8 cellular contexts compared by ENCODE assay signal in genomic region chr1:86155061-86155806, GRCh38. TPM values are rescaled to one million over a fixed set of nuclear protein-coding genes. Genes with fewer than 3 reads are reported as not detected.
DNase-seq lines count a peak whose midpoint lies in the region; ATAC-seq and TF ChIP-seq lines count a peak whose summit lies in the region.

No MANE protein-coding gene starts in this region.

- no peaks in the 10 kb centered on the region for H4K20me1 ChIP-seq in PC-3 (ENCODE audit: low read length)

- H3F3A ChIP-seq in PC-3 (ENCODE audit: low read length, unreplicated experiment), result no peaks in the 10 kb centered on the region

- peak overlapping the region; percentile 54; the same call in 1 of the 2 replicates for H3K4me3 ChIP-seq in PC-3 (ENCODE audit: low read length)
- peak overlapping the region; percentile 53 for H3K4me3 ChIP-seq in neuron (ENCODE audit: low read length)

- DNase-seq in AML-193 (lab: John Stamatoyannopoulos, UW), result peak; percentile 10 to 22
- DNase-seq in PC-3, result no peak
- DNase-seq in germinal center (ENCODE audit: low spot score), result peak; percentile 1
- no peak for DNase-seq in effector CD4-positive, alpha-beta T cell
- DNase-seq in NCI-H748 (lab: John Stamatoyannopoulos, UW; ENCODE audit: unreplicated experiment), result no peak
- no peak for DNase-seq in middle frontal gyrus (ENCODE audit: extremely low spot score, low spot score)

- no peak overlapping the region for H3K27ac ChIP-seq in PC-3 (ENCODE audit: low read length)

- no peak overlapping the region for H3K9ac ChIP-seq in PC-3 (ENCODE audit: low read length)

- peaks cover 11% of the 10 kb centered on the region for H3K4me1 ChIP-seq in PC-3 (ENCODE audit: insufficient read depth, low read length)
- H3K4me1 ChIP-seq in neuron (ENCODE audit: insufficient read depth, low read length), result peaks cover 11% of the 10 kb centered on the region

- no peak for ATAC-seq in PC-3
- ATAC-seq in GM19324 (IDR thresholded peaks at IDR 0.05; ENCODE audit: low FRiP score, unreplicated experiment), result no peak

- H3K9me2 ChIP-seq in PC-3 (replicated peaks; ENCODE audit: low read length), result no peaks in the 10 kb centered on the region

- no peaks in the 10 kb centered on the region for H3K79me2 ChIP-seq in PC-3 (ENCODE audit: low read length)

- H3K4me2 ChIP-seq in PC-3 (ENCODE audit: low read length), result peak overlapping the region; percentile 87

- H3K9me3 ChIP-seq in PC-3 (ENCODE audit: low read length), result no peaks in the 10 kb centered on the region
- no peaks in the 10 kb centered on the region for H3K9me3 ChIP-seq in neuron (ENCODE audit: low read length)

- H3K27me3 ChIP-seq in PC-3 (ENCODE audit: low read length), result peaks cover 65% of the 10 kb centered on the region
- H3K27me3 ChIP-seq in neuron (ENCODE audit: insufficient read depth, low read length), result peaks cover 63% of the 10 kb centered on the region

- intact Hi-C loops in PC-3 (cut with micrococcal nuclease), result no loop called here

- H3K36me3 ChIP-seq in PC-3 (ENCODE audit: low read depth, low read length), result no peaks in the 10 kb centered on the region
- H3K36me3 ChIP-seq in neuron (ENCODE audit: insufficient read depth, low read length), result no peaks in the 10 kb centered on the region

- no TSS peak for BruUV-seq in PC-3 (replicated peaks; lab: Mats Ljungman, UMichigan)

- peak overlapping the region; percentile 58; the same call in 1 of the 2 replicates for H2AFZ ChIP-seq in PC-3 (ENCODE audit: low read length)
- H2AFZ ChIP-seq in neuron (ENCODE audit: low read depth, low read length), result peak overlapping the region; percentile 84

- no peak for TF ChIP-seq CTCF in PC-3 (conservative IDR thresholded peaks at IDR 0.05; ENCODE audit: low read depth, low read length)

- POLR2A ChIA-PET in PC-3 (lab: Charles Lee; ENCODE audit: unreplicated experiment), result no interaction called here

- CTCF ChIA-PET in PC-3 (lab: Charles Lee), result no interaction called here

RNA-seq across cellular contexts. Expression of gene COL24A1, which starts 1.3 kb away (rescaled TPM):
- total RNA-seq in PC-3 (2014; rRNA removed), result 0.07 and 0.17 TPM in 2 replicates

Comparison
In these comparisons a context has a peak if more than half of its experiments do, and no peak if none do; other contexts are left out.
1. DNase-seq: peak in AML-193 (2 of 2) and germinal center (single experiment); none in PC-3 (single experiment), effector CD4-positive, alpha-beta T cell (single experiment), NCI-H748 (single experiment) and middle frontal gyrus (single experiment).